Comparison of ENCODE assay signal across 2 cellular contexts in genomic region chr17:71337903-71338302, GRCh38.
TF ChIP-seq lines count a peak whose summit lies in the region.

No MANE protein-coding gene starts in this region.

TF ChIP-seq in SK-N-SH, 30 proteins besides CTCF, POLR2A, EP300 and RAD21:
- TF ChIP-seq, protein P1, sequence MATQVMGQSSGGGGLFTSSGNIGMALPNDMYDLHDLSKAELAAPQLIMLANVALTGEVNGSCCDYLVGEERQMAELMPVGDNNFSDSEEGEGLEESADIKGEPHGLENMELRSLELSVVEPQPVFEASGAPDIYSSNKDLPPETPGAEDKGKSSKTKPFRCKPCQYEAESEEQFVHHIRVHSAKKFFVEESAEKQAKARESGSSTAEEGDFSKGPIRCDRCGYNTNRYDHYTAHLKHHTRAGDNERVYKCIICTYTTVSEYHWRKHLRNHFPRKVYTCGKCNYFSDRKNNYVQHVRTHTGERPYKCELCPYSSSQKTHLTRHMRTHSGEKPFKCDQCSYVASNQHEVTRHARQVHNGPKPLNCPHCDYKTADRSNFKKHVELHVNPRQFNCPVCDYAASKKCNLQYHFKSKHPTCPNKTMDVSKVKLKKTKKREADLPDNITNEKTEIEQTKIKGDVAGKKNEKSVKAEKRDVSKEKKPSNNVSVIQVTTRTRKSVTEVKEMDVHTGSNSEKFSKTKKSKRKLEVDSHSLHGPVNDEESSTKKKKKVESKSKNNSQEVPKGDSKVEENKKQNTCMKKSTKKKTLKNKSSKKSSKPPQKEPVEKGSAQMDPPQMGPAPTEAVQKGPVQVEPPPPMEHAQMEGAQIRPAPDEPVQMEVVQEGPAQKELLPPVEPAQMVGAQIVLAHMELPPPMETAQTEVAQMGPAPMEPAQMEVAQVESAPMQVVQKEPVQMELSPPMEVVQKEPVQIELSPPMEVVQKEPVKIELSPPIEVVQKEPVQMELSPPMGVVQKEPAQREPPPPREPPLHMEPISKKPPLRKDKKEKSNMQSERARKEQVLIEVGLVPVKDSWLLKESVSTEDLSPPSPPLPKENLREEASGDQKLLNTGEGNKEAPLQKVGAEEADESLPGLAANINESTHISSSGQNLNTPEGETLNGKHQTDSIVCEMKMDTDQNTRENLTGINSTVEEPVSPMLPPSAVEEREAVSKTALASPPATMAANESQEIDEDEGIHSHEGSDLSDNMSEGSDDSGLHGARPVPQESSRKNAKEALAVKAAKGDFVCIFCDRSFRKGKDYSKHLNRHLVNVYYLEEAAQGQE (IDR thresholded peaks at IDR 0.05; ENCODE audit: low read depth, low read length), result no peak
- no peak for TF ChIP-seq NRF1 (IDR thresholded peaks at IDR 0.05; ENCODE audit: low read depth, low read length)
- TF ChIP-seq MXI1 (IDR thresholded peaks at IDR 0.05; ENCODE audit: low read depth, low read length), result no peak
- no peak for TF ChIP-seq GATA2 (CRISPR knock-in tag; IDR thresholded peaks at IDR 0.05)
- no peak for TF ChIP-seq USF1 (IDR thresholded peaks at IDR 0.05; ENCODE audit: borderline replicate concordance, low read depth)
- no peak for TF ChIP-seq TCF12 (IDR thresholded peaks at IDR 0.05)
- TF ChIP-seq CHD2 (IDR thresholded peaks at IDR 0.05; ENCODE audit: low read length, partially characterized antibody), result no peak
- TF ChIP-seq POLR2AphosphoS5 (IDR thresholded peaks at IDR 0.05; ENCODE audit: low read depth, low read length), result no peak
- no peak for TF ChIP-seq RXRA (IDR thresholded peaks at IDR 0.05; ENCODE audit: borderline replicate concordance, low read depth)
- TF ChIP-seq MAX (IDR thresholded peaks at IDR 0.05; ENCODE audit: low read depth), result no peak
- no peak for TF ChIP-seq SIN3A (IDR thresholded peaks at IDR 0.05; ENCODE audit: borderline replicate concordance, low read depth, low read length)
- TF ChIP-seq NFIC (IDR thresholded peaks at IDR 0.05; ENCODE audit: borderline replicate concordance), result no peak
- no peak for TF ChIP-seq FOXJ3 (CRISPR knock-in tag; IDR thresholded peaks at IDR 0.05)
- TF ChIP-seq YY1 (IDR thresholded peaks at IDR 0.05; ENCODE audit: low read depth), result no peak
- TF ChIP-seq FOXM1 (IDR thresholded peaks at IDR 0.05; ENCODE audit: low read depth), result no peak
- no peak for TF ChIP-seq FOSL2 (IDR thresholded peaks at IDR 0.05; ENCODE audit: borderline replicate concordance, low read depth)
- TF ChIP-seq RCOR1 (IDR thresholded peaks at IDR 0.05; ENCODE audit: low read length), result no peak

TF ChIP-seq in SK-N-SH treated with all-trans-retinoic acid at 6 μM for 48 hours, 23 proteins besides CTCF, POLR2A, EP300 and RAD21 (continued from another document):
- TF ChIP-seq TSHZ2 (CRISPR knock-in tag; IDR thresholded peaks at IDR 0.05) (no peak), RARB (CRISPR knock-in tag; IDR thresholded peaks at IDR 0.05) (no peak), OSR1 (CRISPR knock-in tag; IDR thresholded peaks at IDR 0.05) (no peak), CSRNP3 (CRISPR knock-in tag; IDR thresholded peaks at IDR 0.05) (no peak), ZFP3 (CRISPR knock-in tag; IDR thresholded peaks at IDR 0.05) (no peak), ZNF8 (CRISPR knock-in tag; IDR thresholded peaks at IDR 0.05) (no peak), TCF4 (CRISPR knock-in tag; IDR thresholded peaks at IDR 0.05; ENCODE audit: borderline replicate concordance) (no peak), GLIS3 (CRISPR knock-in tag; IDR thresholded peaks at IDR 0.05) (no peak), ZNF565 (CRISPR knock-in tag; conservative IDR thresholded peaks at IDR 0.05; ENCODE audit: low read depth) (no peak), SNAI2 (CRISPR knock-in tag; IDR thresholded peaks at IDR 0.05) (no peak), PPARA (CRISPR knock-in tag; IDR thresholded peaks at IDR 0.05; ENCODE audit: borderline replicate concordance) (no peak)
- TF ChIP-seq, protein P2, sequence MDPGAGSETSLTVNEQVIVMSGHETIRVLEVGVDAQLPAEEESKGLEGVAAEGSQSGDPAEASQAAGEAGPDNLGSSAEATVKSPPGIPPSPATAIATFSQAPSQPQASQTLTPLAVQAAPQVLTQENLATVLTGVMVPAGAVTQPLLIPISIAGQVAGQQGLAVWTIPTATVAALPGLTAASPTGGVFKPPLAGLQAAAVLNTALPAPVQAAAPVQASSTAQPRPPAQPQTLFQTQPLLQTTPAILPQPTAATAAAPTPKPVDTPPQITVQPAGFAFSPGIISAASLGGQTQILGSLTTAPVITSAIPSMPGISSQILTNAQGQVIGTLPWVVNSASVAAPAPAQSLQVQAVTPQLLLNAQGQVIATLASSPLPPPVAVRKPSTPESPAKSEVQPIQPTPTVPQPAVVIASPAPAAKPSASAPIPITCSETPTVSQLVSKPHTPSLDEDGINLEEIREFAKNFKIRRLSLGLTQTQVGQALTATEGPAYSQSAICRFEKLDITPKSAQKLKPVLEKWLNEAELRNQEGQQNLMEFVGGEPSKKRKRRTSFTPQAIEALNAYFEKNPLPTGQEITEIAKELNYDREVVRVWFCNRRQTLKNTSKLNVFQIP (CRISPR knock-in tag; IDR thresholded peaks at IDR 0.05; ENCODE audit: borderline replicate concordance, low read depth), result no peak
